ENCODE assay signal across 22 cellular contexts in genomic region chr6:30939473-30939872, GRCh38. TPM values are rescaled to one million over a fixed set of nuclear protein-coding genes. Genes with fewer than 3 reads are reported as not detected.
"Had no signal": no experiment of that assay in that cellular context is flagged by ENCODE, and none has a peak within 500 bp of the region (broad histone marks: within the 10 kb centered on the region; RNA-seq: fewer than 3 reads in every experiment).

No MANE protein-coding gene starts in this region.

- H3K9me3 Mint-ChIP-seq: activated CD8-positive, alpha-beta T cell treated with anti-CD3 and anti-CD28 coated beads for 36 hours; activated naive CD4-positive, alpha-beta T cell treated with anti-CD3 and anti-CD28 coated beads, Interleukin-2, amount 50 U/mL, for 24 hours; activated T-cell treated with anti-CD3 and anti-CD28 coated beads, Interleukin-2, amount 50 U/mL, for 4 hours; immature natural killer cell; nephron; stimulated activated naive CD8-positive, alpha-beta T cell treated with anti-CD3 and anti-CD28 coated beads, Interleukin-15, Interleukin-2, amounts not matched to agents 100 ng/mL and 50 ng/mL, for 24 hours; WTC11 had no signal

- H3K36me3 ChIP-seq: adrenal gland, esophagus muscularis mucosa, right lobe of liver, upper lobe of left lung had no signal

- H3K4me1 ChIP-seq: psoas muscle, right lobe of liver, testis had no signal

- H3K4me3 Mint-ChIP-seq: activated CD8-positive, alpha-beta T cell treated with anti-CD3 and anti-CD28 coated beads for 36 hours; activated naive CD4-positive, alpha-beta T cell treated with anti-CD3 and anti-CD28 coated beads, Interleukin-2, amount 50 U/mL, for 24 hours; activated T-cell treated with anti-CD3 and anti-CD28 coated beads, Interleukin-2, amount 50 U/mL, for 4 hours; immature natural killer cell; nephron; stimulated activated naive CD8-positive, alpha-beta T cell treated with anti-CD3 and anti-CD28 coated beads, Interleukin-15, Interleukin-2, amounts not matched to agents 100 ng/mL and 50 ng/mL, for 24 hours; T-helper 17 cell; WTC11 had no signal

- H3K27ac ChIP-seq: adrenal gland, esophagus muscularis mucosa, psoas muscle, right lobe of liver, testis, upper lobe of left lung had no signal

- H3K9me3 ChIP-seq: adrenal gland, esophagus muscularis mucosa, psoas muscle, right lobe of liver, testis, upper lobe of left lung had no signal

- H3K27me3 ChIP-seq: right lobe of liver, testis, upper lobe of left lung had no signal

- ATAC-seq: activated CD8-positive, alpha-beta T cell treated with anti-CD3 and anti-CD28 coated beads for 36 hours; activated T-cell treated with anti-CD3 and anti-CD28 coated beads, Interleukin-2, amount 50 U/mL, for 4 hours; psoas muscle; T-helper 17 cell; WTC11 had no signal

- H3K27ac Mint-ChIP-seq: activated CD8-positive, alpha-beta T cell treated with anti-CD3 and anti-CD28 coated beads for 36 hours; activated naive CD4-positive, alpha-beta T cell treated with anti-CD3 and anti-CD28 coated beads, Interleukin-2, amount 50 U/mL, for 24 hours; immature natural killer cell; nephron; stimulated activated naive CD8-positive, alpha-beta T cell treated with anti-CD3 and anti-CD28 coated beads, Interleukin-15, Interleukin-2, amounts not matched to agents 100 ng/mL and 50 ng/mL, for 24 hours; T-helper 17 cell; WTC11 had no signal

- DNase-seq: activated CD4-positive, alpha-beta T cell treated with anti-CD3 and anti-CD28 coated beads for 4 hours; activated CD8-positive, alpha-beta T cell treated with anti-CD3 and anti-CD28 coated beads for 36 hours; activated effector memory CD4-positive, alpha-beta T cell treated with Interleukin-2 at 50 U/mL for 16 hours; activated T-cell treated with anti-CD3 and anti-CD28 coated beads, Interleukin-2, amount 50 U/mL, for 4 hours; caudate nucleus; foreskin melanocyte; head of caudate nucleus; immature natural killer cell; mesenchymal stem cell; occipital lobe; psoas muscle; right lobe of liver; T-helper 17 cell; testis; upper lobe of left lung had no signal

- H3K4me1 Mint-ChIP-seq: immature natural killer cell had no signal

- H3K4me3 ChIP-seq: adrenal gland, esophagus muscularis mucosa, psoas muscle, right lobe of liver, testis, upper lobe of left lung had no signal

- H3K36me3 Mint-ChIP-seq: activated naive CD4-positive, alpha-beta T cell treated with anti-CD3 and anti-CD28 coated beads, Interleukin-2, amount 50 U/mL, for 24 hours; immature natural killer cell; WTC11 had no signal

RNA-seq across cellular contexts. Expression of gene MUCL3, which starts 1.3 kb away (rescaled TPM):
- total RNA-seq: activated CD8-positive, alpha-beta T cell treated with anti-CD3 and anti-CD28 coated beads for 36 hours; adrenal gland; esophagus muscularis mucosa; occipital lobe; psoas muscle; right lobe of liver; T-helper 17 cell had no signal
- polyA plus RNA-seq: immature natural killer cell, liver, psoas muscle had no signal

RNA-seq across cellular contexts. Expression of gene SFTA2, which starts 7.5 kb away (rescaled TPM):
- total RNA-seq: activated CD8-positive, alpha-beta T cell treated with anti-CD3 and anti-CD28 coated beads for 36 hours; liver; occipital lobe; psoas muscle; right lobe of liver; T-helper 17 cell; testis; WTC11 had no signal
- polyA plus RNA-seq: immature natural killer cell had no signal

RNA-seq across cellular contexts. Expression of gene MUC21, which starts 44.0 kb away (rescaled TPM):
- total RNA-seq: activated CD8-positive, alpha-beta T cell treated with anti-CD3 and anti-CD28 coated beads for 36 hours; activated T-cell treated with anti-CD3 and anti-CD28 coated beads, Interleukin-2, amount 50 U/mL, for 4 hours; adrenal gland; liver; occipital lobe; psoas muscle; T-helper 17 cell; testis; WTC11 had no signal
- polyA plus RNA-seq: immature natural killer cell had no signal
